9 cellular contexts compared by ENCODE assay signal in genomic region chr6:108653864-108654402, GRCh38.
DNase-seq lines count a peak whose midpoint lies in the region; ATAC-seq and TF ChIP-seq lines count a peak whose summit lies in the region.
"Had no signal": no experiment of that assay in that cellular context is flagged by ENCODE, and none has a peak within 500 bp of the region (broad histone marks: within the 10 kb centered on the region; RNA-seq: fewer than 3 reads in every experiment).

No MANE protein-coding gene starts in this region.

- TF ChIP-seq POLR2A in upper lobe of left lung (IDR thresholded peaks at IDR 0.05), result no peak

- H3K9ac ChIP-seq in fibroblast of lung (ENCODE audit: insufficient read depth, low read length), result no peak overlapping the region
- peak overlapping the region in 1 of 2 donors; percentile 42 for H3K9ac ChIP-seq in mucosa of rectum (ENCODE audit: low read depth in 1 of 2, low read length in 2 of 2)

- H3K4me3 ChIP-seq in RWPE2 (ENCODE audit: severe bottlenecking) (no peak overlapping the region), fibroblast of lung (replicated peaks in 1 of 4; ENCODE audit: control extremely low read depth in 1 of 4, insufficient read depth in 1 of 4, low read depth in 3 of 4, low read length in 4 of 4) (peak overlapping the region in 1 of 4 experiments; percentile 19), mucosa of rectum (ENCODE audit: low read length in 2 of 2) (no peak overlapping the region), upper lobe of left lung (no peak overlapping the region)

- H2AFZ ChIP-seq in fibroblast of lung (ENCODE audit: low read length), result no peak overlapping the region

- H3K9me3 ChIP-seq in RWPE2 (ENCODE audit: severe bottlenecking) (no peaks in the 10 kb centered on the region), fibroblast of lung (ENCODE audit: control insufficient read depth, insufficient read depth, low read depth, low read length) (no peaks in the 10 kb centered on the region), mucosa of rectum (ENCODE audit: control insufficient read depth in 2 of 2, low read length in 2 of 2) (no peaks in the 10 kb centered on the region), upper lobe of left lung (no peaks in the 10 kb centered on the region)

- H3K27me3 ChIP-seq in RWPE2 (ENCODE audit: insufficient read depth, poor library complexity, severe bottlenecking) (no peaks in the 10 kb centered on the region), fibroblast of lung (ENCODE audit: control insufficient read depth, insufficient read depth, low read length) (no peaks in the 10 kb centered on the region), mucosa of rectum (ENCODE audit: control insufficient read depth in 2 of 2, insufficient read depth in 2 of 2, low read length in 2 of 2) (no peaks in the 10 kb centered on the region), upper lobe of left lung (no peaks in the 10 kb centered on the region)

- DNase-seq in RWPE2 (ENCODE audit: low spot score) (no peak), fibroblast of lung (ENCODE audit: low read depth in 2 of 2) (peak; percentile 60 to 64), upper lobe of left lung (peak in 1 of 2 donors; percentile 77)
- DNase-seq: Karpas-422; stimulated activated CD4-positive, alpha-beta T cell treated with anti-CD3 and anti-CD28 coated beads, Interleukin-2, amount 100 ng/mL, for 24 hours had no signal

- H3K4me1 ChIP-seq in RWPE2 (ENCODE audit: insufficient read depth, poor library complexity, severe bottlenecking), result peaks cover 58% of the 10 kb centered on the region
- peaks cover 59% of the 10 kb centered on the region for H3K4me1 ChIP-seq in fibroblast of lung (ENCODE audit: control insufficient read depth, extremely low read depth, insufficient read depth, low read length)
- H3K4me1 ChIP-seq in mucosa of rectum (ENCODE audit: control insufficient read depth in 2 of 2, insufficient read depth in 2 of 2, low read length in 2 of 2), result peaks cover 10 to 21% of the 10 kb centered on the region in 2 donors
- peaks cover 65 to 90% (median 83%) of the 10 kb centered on the region in 4 donors for H3K4me1 ChIP-seq in upper lobe of left lung

- no peaks in the 10 kb centered on the region for H4K20me1 ChIP-seq in fibroblast of lung (ENCODE audit: control insufficient read depth, extremely low read depth, insufficient read depth, low read length)

- WGBS in upper lobe of left lung, 2 donors, result 27 to 48% methylated on average over 4 of the region's 4 CpGs

- TF ChIP-seq CTCF in RWPE2 (IDR thresholded peaks at IDR 0.05; ENCODE audit: poor library complexity, severe bottlenecking) (no peak), fibroblast of lung (conservative IDR thresholded peaks at IDR 0.05 in 1 of 2, IDR thresholded peaks at IDR 0.05 in 1 of 2; ENCODE audit: low read depth in 1 of 2, low read length in 2 of 2) (no peak), upper lobe of left lung (IDR thresholded peaks at IDR 0.05) (no peak)

- peak in 2 of 4 donors; percentile 81 to 91 for TF ChIP-seq EP300 in upper lobe of left lung (IDR thresholded peaks at IDR 0.05)

- peak overlapping the region; percentile 94 for H3K27ac ChIP-seq in RWPE2 (ENCODE audit: poor library complexity, severe bottlenecking)
- peak overlapping the region; percentile 51 for H3K27ac ChIP-seq in fibroblast of lung (ENCODE audit: insufficient read depth, low read length)
- H3K27ac ChIP-seq in mucosa of rectum (ENCODE audit: low read depth in 2 of 2, low read length in 2 of 2), result peak overlapping the region; percentile 19 to 51
- peak overlapping the region; percentile 47 to 84 (median 69) for H3K27ac ChIP-seq in upper lobe of left lung

- peaks cover 72% of the 10 kb centered on the region for H3K79me2 ChIP-seq in fibroblast of lung (ENCODE audit: control insufficient read depth, insufficient read depth, low read length)

- ATAC-seq in RWPE2 (ENCODE audit: low read depth) (peak; percentile 56), upper lobe of left lung (ENCODE audit: low FRiP score in 2 of 2) (peak in 1 of 2 donors; percentile 38), GM21367 (IDR thresholded peaks at IDR 0.05; ENCODE audit: unreplicated experiment) (no peak), HG02610 (IDR thresholded peaks at IDR 0.05; ENCODE audit: unreplicated experiment) (no peak), GM21447 (IDR thresholded peaks at IDR 0.05; ENCODE audit: unreplicated experiment) (no peak)

- H3K36me3 ChIP-seq in RWPE2 (ENCODE audit: low read depth), result no peaks in the 10 kb centered on the region
- no peaks in the 10 kb centered on the region for H3K36me3 ChIP-seq in fibroblast of lung (ENCODE audit: control insufficient read depth, insufficient read depth, low read length)
- H3K36me3 ChIP-seq in mucosa of rectum (ENCODE audit: control insufficient read depth in 2 of 2, insufficient read depth in 2 of 2, low read length in 2 of 2), result no peaks in the 10 kb centered on the region
- H3K36me3 ChIP-seq in upper lobe of left lung, result no peaks in the 10 kb centered on the region

- peak overlapping the region; percentile 48 for H3K4me2 ChIP-seq in fibroblast of lung (ENCODE audit: extremely low read depth, insufficient read depth, low read length)

Comparison
In these comparisons a context has a peak if more than half of its experiments do, and no peak if none do; other contexts are left out.
1. H3K27ac ChIP-seq: peak in every context shown above with its lines; median percentile 94 in RWPE2; 69 in upper lobe of left lung; 51 in fibroblast of lung; 35 in mucosa of rectum.